ENCODE assay signal across 18 cellular contexts in the genomic region with DNA sequence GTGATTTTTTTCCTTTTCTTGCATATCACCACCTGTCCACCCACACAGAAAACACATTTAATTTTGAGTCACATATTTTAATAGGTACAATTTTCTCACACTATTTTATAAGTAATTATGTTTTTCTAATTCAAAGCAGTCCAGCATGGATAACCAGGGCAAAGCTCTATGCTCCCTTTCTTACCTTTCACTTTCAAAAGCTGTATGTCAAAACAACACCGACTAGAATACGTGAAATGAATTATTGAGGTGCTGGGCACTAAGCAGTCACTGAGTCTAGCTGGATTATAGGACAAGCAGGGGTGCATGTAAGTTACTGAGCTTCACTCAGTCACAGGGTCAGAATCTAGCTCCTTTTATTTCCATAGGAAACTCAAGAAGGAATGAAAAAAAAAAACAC.
DNase-seq lines count a peak whose midpoint lies in the region; ATAC-seq, FAIRE-seq and TF ChIP-seq lines count a peak whose summit lies in the region.
"Had no signal": no experiment of that assay in that cellular context is flagged by ENCODE, and none has a peak within 500 bp of the region (broad histone marks: within the 10 kb centered on the region; RNA-seq: fewer than 3 reads in every experiment).

No MANE protein-coding gene starts in this region.

- H3K4me3 ChIP-seq in GM12878 (no peak overlapping the region), gastrocnemius medialis (no peak overlapping the region), left ventricle myocardium inferior (no peak overlapping the region)
- H3K4me3 ChIP-seq: BLaER1, GM23248, HAP-1 had no signal

- CTCF ChIA-PET in GM12878 (lab: Yijun Ruan, JAX): interaction anchor here (0.6 to 4.2 kb wide), 11 partner anchors 8 to 1003 kb away, joined by 3 to 20 read pairs (median 3); no protein-coding TSS in a partner anchor

- POLR2A ChIA-PET in GM12878 (lab: Charles Lee): no interaction called here

- no peaks in the 10 kb centered on the region for H3K36me3 ChIP-seq in GM12878 (ENCODE audit: control insufficient read depth in 2 of 2, insufficient read depth in 2 of 2, low read length in 1 of 2)
- no peaks in the 10 kb centered on the region for H3K36me3 ChIP-seq in gastrocnemius medialis
- H3K36me3 ChIP-seq in left ventricle myocardium inferior: no peaks in the 10 kb centered on the region
- H3K36me3 ChIP-seq: BLaER1, HAP-1 had no signal

- BruUV-seq in GM12878 (replicated peaks; lab: Mats Ljungman, UMichigan): no TSS peak

- RAD21 ChIA-PET in GM12878 (lab: Charles Lee; ENCODE audit: unreplicated experiment): interaction anchor here (0.7 to 1.8 kb wide), 7 partner anchors 11 to 245 kb away, joined by 3 to 4 read pairs (median 3); no protein-coding TSS in a partner anchor

- TF ChIP-seq POLR2A in GM12878 (IDR thresholded peaks at IDR 0.05; ENCODE audit: low read depth, low read length) (no peak), gastrocnemius medialis (IDR thresholded peaks at IDR 0.05) (no peak)

- DNase-seq in NCI-H748 treated with DMSO at 0.1 percent for 48 hours (lab: John Stamatoyannopoulos, UW) (peak; percentile 26), NCI-H748 (lab: John Stamatoyannopoulos, UW; ENCODE audit: unreplicated experiment) (no peak), NCI-H2171 (lab: John Stamatoyannopoulos, UW) (peak; percentile 51), GM12878 (ENCODE audit: low read depth, low spot score) (no peak), gastrocnemius medialis (no peak), ureter (ENCODE audit: low spot score) (no peak), left ventricle myocardium inferior (no peak)
- DNase-seq: 8988T; CD4-positive, alpha-beta memory T cell; DMS 273 treated with DMSO at 0.1 percent for 48 hours; DMS53; DND-41; EL; GM23248 had no signal

- no peaks in the 10 kb centered on the region for H3K27me3 ChIP-seq in GM12878 (replicated peaks in 1 of 2; ENCODE audit: control insufficient read depth in 2 of 2, insufficient read depth in 2 of 2, low read length in 1 of 2)
- H3K27me3 ChIP-seq in gastrocnemius medialis: no peaks in the 10 kb centered on the region
- H3K27me3 ChIP-seq in left ventricle myocardium inferior (ENCODE audit: low read depth): no peaks in the 10 kb centered on the region
- H3K27me3 ChIP-seq: BLaER1 had no signal

- H3K4me2 ChIP-seq in GM12878 (ENCODE audit: control insufficient read depth, insufficient read depth): no peak overlapping the region
- H3K4me2 ChIP-seq: BLaER1 had no signal

- TF ChIP-seq CTCF in GM12878 (IDR thresholded peaks at IDR 0.05 in 2 of 3, conservative IDR thresholded peaks at IDR 0.05 in 1 of 3; ENCODE audit: control insufficient read depth in 2 of 3, extremely low read depth in 1 of 3, insufficient read depth in 1 of 3, low read depth in 3 of 3, low read length in 3 of 3) (no peak), gastrocnemius medialis (IDR thresholded peaks at IDR 0.05 in 4 of 5, conservative IDR thresholded peaks at IDR 0.05 in 1 of 5) (no peak), left ventricle myocardium inferior (IDR thresholded peaks at IDR 0.05; ENCODE audit: borderline replicate concordance) (no peak)

- SMC1A ChIA-PET in GM12878 (lab: Charles Lee; ENCODE audit: uncharacterized antibody, unreplicated experiment): interaction anchor here (0.6 to 3.6 kb wide), 13 partner anchors 9 to 808 kb away, joined by 3 to 22 read pairs (median 3); no protein-coding TSS in a partner anchor

- intact Hi-C loops in GM12878 (cut with micrococcal nuclease; ENCODE audit: unreplicated experiment): no loop called here
- intact Hi-C loops in gastrocnemius medialis (cut with DNase I; ENCODE audit: low total_unique reads): no loop called here
- intact Hi-C loops in left ventricle myocardium inferior (cut with micrococcal nuclease): no loop called here

- TF ChIP-seq RAD21 in GM12878 (IDR thresholded peaks at IDR 0.05; ENCODE audit: insufficient read depth, low read depth, low read length): no peak

- H3K9me3 ChIP-seq in GM12878 (replicated peaks; ENCODE audit: control insufficient read depth, insufficient read depth, low read length): no peaks in the 10 kb centered on the region
- H3K9me3 ChIP-seq in gastrocnemius medialis: no peaks in the 10 kb centered on the region
- no peaks in the 10 kb centered on the region for H3K9me3 ChIP-seq in left ventricle myocardium inferior (replicated peaks)
- H3K9me3 ChIP-seq: BLaER1, HAP-1 had no signal

- no peak for FAIRE-seq in GM12878 (lab: Jason Lieb, UNC)
- FAIRE-seq: GM12891, GM19239 had no signal

- H2AFZ ChIP-seq in GM12878 (ENCODE audit: control insufficient read depth, low read depth, low read length): no peak overlapping the region
- H2AFZ ChIP-seq: GM23248 had no signal

- in situ Hi-C loops in GM12878 (cut with MboI) (no loop called here), gastrocnemius medialis (cut with MboI; ENCODE audit: low sequenced_read_pairs in 4 of 4) (no loop called here)

- no peaks in the 10 kb centered on the region for H3K4me1 ChIP-seq in GM12878 (ENCODE audit: control insufficient read depth, insufficient read depth, low read length)
- no peaks in the 10 kb centered on the region for H3K4me1 ChIP-seq in gastrocnemius medialis
- no peaks in the 10 kb centered on the region for H3K4me1 ChIP-seq in left ventricle myocardium inferior
- H3K4me1 ChIP-seq: BLaER1, HAP-1 had no signal

- ATAC-seq in GM12878 (peak; percentile 57), gastrocnemius medialis (no peak)

- no peak overlapping the region for H3K9ac ChIP-seq in GM12878 (ENCODE audit: control insufficient read depth, insufficient read depth, low read length)
- H3K9ac ChIP-seq: BLaER1, GM23248 had no signal

- H3K27ac ChIP-seq in GM12878 (ENCODE audit: control insufficient read depth, insufficient read depth): no peak overlapping the region
- H3K27ac ChIP-seq in gastrocnemius medialis: no peak overlapping the region
- H3K27ac ChIP-seq in left ventricle myocardium inferior (replicated peaks): no peak overlapping the region
- H3K27ac ChIP-seq: BLaER1, GM23248 had no signal

- H3K79me2 ChIP-seq in GM12878 (ENCODE audit: control insufficient read depth, insufficient read depth, low read length): no peaks in the 10 kb centered on the region

- no peak for TF ChIP-seq EP300 in GM12878 (IDR thresholded peaks at IDR 0.05; ENCODE audit: borderline replicate concordance in 1 of 2, control insufficient read depth in 1 of 2, low read depth in 2 of 2, low read length in 2 of 2)

- H4K20me1 ChIP-seq in GM12878 (ENCODE audit: control insufficient read depth, insufficient read depth): no peaks in the 10 kb centered on the region
- H4K20me1 ChIP-seq: BLaER1 had no signal

- 36% methylated on average over 2 of the region's 2 CpGs for WGBS in GM12878 (ENCODE audit: insufficient coverage, insufficient replicate concordance, low lambda C conversion rate, missing lambda C conversion rate)

TF ChIP-seq in GM12878, 131 proteins besides CTCF, POLR2A, EP300 and RAD21:
- peak; percentile 19; the same call in 1 of the 2 replicates for TF ChIP-seq JUNB (IDR thresholded peaks at IDR 0.05)
- TF ChIP-seq PKNOX1 (IDR thresholded peaks at IDR 0.05): no peak

Comparison
In these comparisons a context has a peak if more than half of its experiments do, and no peak if none do; other contexts are left out.
1. DNase-seq: peak in NCI-H748 treated with DMSO at 0.1 percent for 48 hours (single experiment) and NCI-H2171 (single experiment); none in NCI-H748 (single experiment), GM12878 (single experiment), gastrocnemius medialis (0 of 2), ureter (single experiment) and left ventricle myocardium inferior (single experiment).